In genomic region chr12:91163116-91163515, GRCh38 we compare ENCODE assay signal across 27 cellular contexts. TPM values are rescaled to one million over a fixed set of nuclear protein-coding genes. Genes with fewer than 3 reads are reported as not detected.
"Had no signal": no experiment of that assay in that cellular context is flagged by ENCODE, and none has a peak within 500 bp of the region (broad histone marks: within the 10 kb centered on the region; RNA-seq: fewer than 3 reads in every experiment).

No MANE protein-coding gene starts in this region.

- H3K27ac Mint-ChIP-seq: naive thymus-derived CD4-positive, alpha-beta T cell; nephron; stimulated activated effector memory CD8-positive, alpha-beta T cell treated with anti-CD3 and anti-CD28 coated beads, Interleukin-12 subunit alpha, Interleukin-12 subunit beta, amount 100 ng/mL, for 72 hours; type B pancreatic cell had no signal

- H3K9me3 Mint-ChIP-seq: type B pancreatic cell had no signal

- DNase-seq: dermis blood vessel endothelial cell; effector memory CD4-positive, alpha-beta T cell; esophagus squamous epithelium; heart left ventricle; hippocampal formation; left cardiac atrium; left lung; mesenchymal stem cell; midbrain; naive thymus-derived CD4-positive, alpha-beta T cell; nucleus accumbens; ovary; right lobe of liver; stimulated activated CD4-positive, alpha-beta T cell treated with anti-CD3 and anti-CD28 coated beads, Interleukin-2, amount 100 ng/mL, for 24 hours; stimulated activated CD4-positive, alpha-beta T cell treated with anti-CD3 and anti-CD28 coated beads, Interleukin-4, amount 100 ng/mL, for 24 hours; stimulated activated naive CD4-positive, alpha-beta T cell treated with Interleukin-2 at 50 U/mL for 16 hours; substantia nigra; testis; tibial artery had no signal

- H3K9me3 ChIP-seq: esophagus squamous epithelium, left lung, right lobe of liver, testis, tibial artery had no signal

- H3K4me1 ChIP-seq: esophagus squamous epithelium, left lung, right lobe of liver, testis, tibial artery had no signal

- FAIRE-seq: endothelial cell of umbilical vein, frontal cortex, islet of Langerhans had no signal

- H3K27me3 ChIP-seq: esophagus squamous epithelium, heart left ventricle, left lung, ovary, right lobe of liver, testis, tibial artery had no signal

- H3K4me1 Mint-ChIP-seq: naive thymus-derived CD4-positive, alpha-beta T cell; stimulated activated effector memory CD8-positive, alpha-beta T cell treated with anti-CD3 and anti-CD28 coated beads, Interleukin-12 subunit alpha, Interleukin-12 subunit beta, amount 100 ng/mL, for 72 hours had no signal

- H3K4me3 Mint-ChIP-seq: naive thymus-derived CD4-positive, alpha-beta T cell; nephron; stimulated activated effector memory CD8-positive, alpha-beta T cell treated with anti-CD3 and anti-CD28 coated beads, Interleukin-12 subunit alpha, Interleukin-12 subunit beta, amount 100 ng/mL, for 72 hours; type B pancreatic cell had no signal

- H3K27me3 Mint-ChIP-seq: type B pancreatic cell had no signal

- ATAC-seq: heart left ventricle; left cardiac atrium; left lung; naive thymus-derived CD4-positive, alpha-beta T cell; right lobe of liver; stimulated activated effector memory CD8-positive, alpha-beta T cell treated with anti-CD3 and anti-CD28 coated beads, Interleukin-12 subunit alpha, Interleukin-12 subunit beta, amount 100 ng/mL, for 72 hours had no signal

- H3K36me3 ChIP-seq: left lung, ovary, tibial artery had no signal

- H3K27ac ChIP-seq: coronary artery, esophagus squamous epithelium, heart left ventricle, left lung, right lobe of liver, testis, tibial artery had no signal

- H3K36me3 Mint-ChIP-seq: naive thymus-derived CD4-positive, alpha-beta T cell; stimulated activated effector memory CD8-positive, alpha-beta T cell treated with anti-CD3 and anti-CD28 coated beads, Interleukin-12 subunit alpha, Interleukin-12 subunit beta, amount 100 ng/mL, for 72 hours had no signal

- H3K4me3 ChIP-seq: coronary artery, esophagus squamous epithelium, left lung, ovary, right lobe of liver, testis, tibial artery had no signal

RNA-seq across cellular contexts. Expression of gene DCN, which starts 19.5 kb away (rescaled TPM):
- polyA plus RNA-seq: naive thymus-derived CD4-positive, alpha-beta T cell had no signal

RNA-seq across cellular contexts. Expression of gene LUM, which starts 51.8 kb away (rescaled TPM):
- total RNA-seq: lung microvascular endothelial cell had no signal
- polyA plus RNA-seq: naive thymus-derived CD4-positive, alpha-beta T cell had no signal
